Comparison of ENCODE assay signal across 8 cellular contexts in genomic region chr9:36995927-36996471, GRCh38. TPM values are rescaled to one million over a fixed set of nuclear protein-coding genes. Genes with fewer than 3 reads are reported as not detected.
A peak's percentile ranks its signal among the peaks of the same experiment; 100 is the strongest.
DNase-seq lines count a peak whose midpoint lies in the region; TF ChIP-seq lines count a peak whose summit lies in the region.

No MANE protein-coding gene starts in this region.

- peaks cover 97% of the 10 kb centered on the region for H3K4me1 ChIP-seq in OCI-LY3 (ENCODE audit: low read length)

- peaks cover 57% of the 10 kb centered on the region for H3K36me3 ChIP-seq in OCI-LY3 (replicated peaks; ENCODE audit: low read depth, low read length)

- peak overlapping the region; percentile 47 for H3K4me3 ChIP-seq in HL-60 (replicated peaks; ENCODE audit: insufficient read depth, low read length)
- peak overlapping the region; percentile 45 for H3K4me3 ChIP-seq in OCI-LY3 (ENCODE audit: low read length)
- no peak overlapping the region for H3K4me3 ChIP-seq in fibroblast of the aortic adventitia (ENCODE audit: low read depth, low read length)

- H3K79me2 ChIP-seq in OCI-LY3 (ENCODE audit: low read length), result peaks cover 99% of the 10 kb centered on the region

- H3K27ac ChIP-seq in HL-60 (replicated peaks), result no peak overlapping the region
- peak overlapping the region; percentile 93 for H3K27ac ChIP-seq in OCI-LY3 (ENCODE audit: low read length)

- peaks cover 13% of the 10 kb centered on the region for H4K20me1 ChIP-seq in OCI-LY3 (ENCODE audit: insufficient read depth, low read length)

- peak overlapping the region; percentile 58 for H3K4me2 ChIP-seq in OCI-LY3 (ENCODE audit: low read length)

- H3K9me3 ChIP-seq in OCI-LY3 (ENCODE audit: insufficient read depth, low read length), result no peaks in the 10 kb centered on the region

- peak overlapping the region; percentile 75 for H3K9ac ChIP-seq in OCI-LY3 (ENCODE audit: low read length)

- no peak overlapping the region for H2AFZ ChIP-seq in OCI-LY3 (ENCODE audit: low read depth, low read length)

- DNase-seq in NCI-H2081 (lab: John Stamatoyannopoulos, UW) (peak; percentile 28 to 40), NCI-H2081 treated with DMSO at 0.1 percent for 48 hours (lab: John Stamatoyannopoulos, UW) (no peak), HL-60 (ENCODE audit: low read depth in 1 of 2, low spot score in 1 of 2) (peak; percentile 44 to 63), activated T-cell treated with anti-CD3 and anti-CD28 coated beads for 1 hour (ENCODE audit: low read depth) (peak; percentile 46), fibroblast of the aortic adventitia (ENCODE audit: low read depth) (peak; percentile 56), pons (ENCODE audit: low spot score) (peak; percentile 14), GM19240 (ENCODE audit: insufficient read length, low spot score) (no peak)

- TF ChIP-seq CTCF in HL-60 (IDR thresholded peaks at IDR 0.05; ENCODE audit: insufficient read depth, low read length), result peak; percentile 50
- peak; percentile 79 for TF ChIP-seq CTCF in OCI-LY3 (IDR thresholded peaks at IDR 0.05; ENCODE audit: low read depth, low read length)
- TF ChIP-seq CTCF in fibroblast of the aortic adventitia (IDR thresholded peaks at IDR 0.05; ENCODE audit: insufficient read depth, low read length), result peak; percentile 69

- no peaks in the 10 kb centered on the region for H3K27me3 ChIP-seq in HL-60 (ENCODE audit: insufficient read depth, poor library complexity, severe bottlenecking)
- H3K27me3 ChIP-seq in OCI-LY3 (ENCODE audit: low read depth, low read length), result no peaks in the 10 kb centered on the region

RNA-seq across cellular contexts. Expression of gene PAX5, which starts 38.1 kb away (rescaled TPM):
- total RNA-seq in fibroblast of the aortic adventitia (ENCODE audit: low replicate concordance), result not detected in 2 replicates

Comparison
In these comparisons a context has a peak if more than half of its experiments do, and no peak if none do; other contexts are left out.
1. DNase-seq: peak in NCI-H2081 (2 of 2), HL-60 (2 of 2), activated T-cell treated with anti-CD3 and anti-CD28 coated beads for 1 hour (single experiment), fibroblast of the aortic adventitia (single experiment) and pons (single experiment); none in NCI-H2081 treated with DMSO at 0.1 percent for 48 hours (single experiment) and GM19240 (single experiment).
2. Peak in every context shown above with its lines, with median percentiles within 50 percentile points of each other: CTCF ChIP-seq.